34 cellular contexts compared by ENCODE assay signal in the genomic region with DNA sequence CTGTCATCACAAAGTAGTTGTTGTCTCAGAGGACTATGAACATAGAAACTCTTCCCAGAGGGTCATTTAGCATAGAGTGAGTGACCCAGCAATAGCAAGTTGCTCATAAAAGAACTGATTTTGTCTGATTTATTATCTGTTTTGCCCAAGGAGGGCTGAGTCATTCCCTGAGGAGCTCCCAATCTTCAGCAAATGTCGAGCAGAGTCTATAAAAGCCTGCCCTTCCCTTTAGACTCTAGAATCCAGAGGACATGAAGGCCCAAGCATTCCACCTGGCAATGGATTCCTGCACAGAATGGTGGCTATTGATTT. TPM values are rescaled to one million over a fixed set of nuclear protein-coding genes. Genes with fewer than 3 reads are reported as not detected.
A peak's percentile ranks its signal among the peaks of the same experiment; 100 is the strongest.
DNase-seq lines count a peak whose midpoint lies in the region; ATAC-seq and TF ChIP-seq lines count a peak whose summit lies in the region.
"Had no signal": no experiment of that assay in that cellular context is flagged by ENCODE, and none has a peak within 500 bp of the region (broad histone marks: within the 10 kb centered on the region; RNA-seq: fewer than 3 reads in every experiment).

No MANE protein-coding gene starts in this region.

- no peak overlapping the region for H3K27ac Mint-ChIP-seq in activated CD8-positive, alpha-beta memory T cell treated with anti-CD3 and anti-CD28 coated beads, Interleukin-2, amount 10 ng/mL, durations not matched to agents 7 days and 5 days
- H3K27ac Mint-ChIP-seq in chondrocyte (ENCODE audit: unreplicated experiment), result no peak overlapping the region
- H3K27ac Mint-ChIP-seq: activated B cell treated with CpG ODN at 0.5 μM for 24 hours; activated CD4-positive, alpha-beta T cell treated with anti-CD3 and anti-CD28 coated beads, Interleukin-2, amount 10 ng/mL, durations not matched to agents 7 days and 5 days; activated T-cell treated with anti-CD3 and anti-CD28 coated beads, Interleukin-2, amount 50 U/mL, for 72 hours; CD8-positive, alpha-beta T cell; progenitor cell of endocrine pancreas had no signal

- H3K9me3 ChIP-seq in PC-3 (ENCODE audit: low read length), result no peaks in the 10 kb centered on the region
- H3K9me3 ChIP-seq in right cardiac atrium (ENCODE audit: control insufficient read depth, low read length), result no peaks in the 10 kb centered on the region
- H3K9me3 ChIP-seq: gastrocnemius medialis, right lobe of liver, SJCRH30, transverse colon had no signal

- DNase-seq in activated CD8-positive, alpha-beta memory T cell treated with anti-CD3 and anti-CD28 coated beads, Interleukin-2, amount 50 U/mL, for 48 hours, result peak; percentile 4
- DNase-seq in activated CD8-positive, alpha-beta memory T cell treated with anti-CD3 and anti-CD28 coated beads, Interleukin-2, amount 10 ng/mL, durations not matched to agents 7 days and 5 days, result no peak
- DNase-seq in PC-3 (no peak), islet precursor cell (peak; percentile 9), T-helper 2 cell (no peak), GDM1 (lab: John Stamatoyannopoulos, UW) (no peak), right cardiac atrium (no peak), chondrocyte (ENCODE audit: low spot score) (no peak)
- DNase-seq: 8988T; activated B cell treated with CpG ODN at 0.5 μM for 24 hours; activated CD4-positive, alpha-beta T cell treated with anti-CD3 and anti-CD28 coated beads, Interleukin-2, amount 10 ng/mL, durations not matched to agents 7 days and 5 days; activated naive CD4-positive, alpha-beta T cell treated with Interleukin-2 at 50 U/mL for 16 hours; activated T-cell treated with anti-CD3 and anti-CD28 coated beads, Interleukin-2, amount 50 U/mL, for 72 hours; caudate nucleus; dermis blood vessel endothelial cell; gastrocnemius medialis; Kasumi-1; midbrain; NCI-H1417 treated with DMSO at 0.1 percent for 48 hours; NCI-H2107; NCI-H748 treated with DMSO at 0.1 percent for 48 hours; RPMI8226; SJCRH30; stimulated activated CD4-positive, alpha-beta T cell treated with anti-CD3 and anti-CD28 coated beads, Interleukin-12 subunit alpha, Interleukin-12 subunit beta, amount 100 ng/mL, for 4 hours; stimulated activated CD4-positive, alpha-beta T cell treated with anti-CD3 and anti-CD28 coated beads, Interleukin-2, amount 100 ng/mL, for 48 hours; SW 1271; transverse colon had no signal

- no peaks in the 10 kb centered on the region for H4K20me1 ChIP-seq in PC-3 (ENCODE audit: low read length)

- H3K4me3 Mint-ChIP-seq in activated CD8-positive, alpha-beta memory T cell treated with anti-CD3 and anti-CD28 coated beads, Interleukin-2, amount 10 ng/mL, durations not matched to agents 7 days and 5 days, result no peak overlapping the region
- no peak overlapping the region for H3K4me3 Mint-ChIP-seq in chondrocyte (ENCODE audit: unreplicated experiment)
- H3K4me3 Mint-ChIP-seq: activated B cell treated with CpG ODN at 0.5 μM for 24 hours; activated CD4-positive, alpha-beta T cell treated with anti-CD3 and anti-CD28 coated beads, Interleukin-2, amount 10 ng/mL, durations not matched to agents 7 days and 5 days; activated T-cell treated with anti-CD3 and anti-CD28 coated beads, Interleukin-2, amount 50 U/mL, for 72 hours; CD8-positive, alpha-beta T cell; naive thymus-derived CD4-positive, alpha-beta T cell had no signal

- H3K36me3 Mint-ChIP-seq in activated CD8-positive, alpha-beta memory T cell treated with anti-CD3 and anti-CD28 coated beads, Interleukin-2, amount 10 ng/mL, durations not matched to agents 7 days and 5 days, result peaks cover 3% of the 10 kb centered on the region
- H3K36me3 Mint-ChIP-seq in chondrocyte (ENCODE audit: low read depth), result peaks cover 3% of the 10 kb centered on the region
- H3K36me3 Mint-ChIP-seq: CD8-positive, alpha-beta T cell; naive thymus-derived CD4-positive, alpha-beta T cell had no signal

- peaks cover 6% of the 10 kb centered on the region for H3K27me3 Mint-ChIP-seq in activated CD8-positive, alpha-beta memory T cell treated with anti-CD3 and anti-CD28 coated beads, Interleukin-2, amount 10 ng/mL, durations not matched to agents 7 days and 5 days
- H3K27me3 Mint-ChIP-seq in chondrocyte (ENCODE audit: low read depth), result no peaks in the 10 kb centered on the region
- H3K27me3 Mint-ChIP-seq: activated B cell treated with CpG ODN at 0.5 μM for 24 hours, progenitor cell of endocrine pancreas had no signal

- H3K4me1 Mint-ChIP-seq in activated CD8-positive, alpha-beta memory T cell treated with anti-CD3 and anti-CD28 coated beads, Interleukin-2, amount 10 ng/mL, durations not matched to agents 7 days and 5 days, result peaks cover 42% of the 10 kb centered on the region
- H3K4me1 Mint-ChIP-seq in chondrocyte (ENCODE audit: low read depth), result peaks cover 3% of the 10 kb centered on the region

- BruUV-seq in PC-3 (replicated peaks; lab: Mats Ljungman, UMichigan), result no TSS peak

- H2AFZ ChIP-seq in PC-3 (ENCODE audit: low read length), result no peak overlapping the region

- intact Hi-C loops in PC-3 (cut with micrococcal nuclease), result no loop called here
- intact Hi-C loops in right cardiac atrium (cut with DNase I), result no loop called here

- no peak overlapping the region for H3K9ac ChIP-seq in PC-3 (ENCODE audit: low read length)

- H3K9me2 ChIP-seq in PC-3 (replicated peaks; ENCODE audit: low read length), result no peaks in the 10 kb centered on the region

- CTCF ChIA-PET in activated CD8-positive, alpha-beta memory T cell treated with anti-CD3 and anti-CD28 coated beads, Interleukin-2, amount 10 ng/mL, durations not matched to agents 7 days and 5 days (lab: Charles Lee), result interaction anchor here (1.4 kb wide), 1 partner anchor 21 kb away, joined by 3 read pairs; no protein-coding TSS in a partner anchor
- CTCF ChIA-PET in PC-3 (lab: Charles Lee), result no interaction called here

- H3K27ac ChIP-seq in PC-3 (ENCODE audit: low read length), result no peak overlapping the region
- H3K27ac ChIP-seq in right cardiac atrium (ENCODE audit: low read length), result no peak overlapping the region
- H3K27ac ChIP-seq: gastrocnemius medialis, right lobe of liver, SJCRH30, transverse colon had no signal

- POLR2A ChIA-PET in PC-3 (lab: Charles Lee; ENCODE audit: unreplicated experiment), result no interaction called here

- no peak for TF ChIP-seq CTCF in PC-3 (conservative IDR thresholded peaks at IDR 0.05; ENCODE audit: low read depth, low read length)
- no peak for TF ChIP-seq CTCF in chondrocyte (IDR thresholded peaks at IDR 0.05)

- ATAC-seq in activated CD8-positive, alpha-beta memory T cell treated with anti-CD3 and anti-CD28 coated beads, Interleukin-2, amount 10 ng/mL, durations not matched to agents 7 days and 5 days, result no peak
- peak; percentile 35 for ATAC-seq in PC-3
- no peak for ATAC-seq in right cardiac atrium
- ATAC-seq: activated T-cell treated with anti-CD3 and anti-CD28 coated beads, Interleukin-2, amount 50 U/mL, for 72 hours; CD8-positive, alpha-beta T cell; esophagus mucosa; gastrocnemius medialis; HCT116; HepG2; naive thymus-derived CD4-positive, alpha-beta T cell; right lobe of liver had no signal

- 77% methylated on average over 1 of the region's 1 CpG for WGBS in right cardiac atrium

- H3K27me3 ChIP-seq in PC-3 (ENCODE audit: low read length), result no peaks in the 10 kb centered on the region
- H3K27me3 ChIP-seq in right cardiac atrium (ENCODE audit: control insufficient read depth, insufficient read depth), result no peaks in the 10 kb centered on the region
- H3K27me3 ChIP-seq: gastrocnemius medialis, right lobe of liver, SJCRH30, transverse colon had no signal

- no peaks in the 10 kb centered on the region for H3K79me2 ChIP-seq in PC-3 (ENCODE audit: low read length)

- H3K4me3 ChIP-seq in PC-3 (ENCODE audit: low read length) (no peak overlapping the region), right cardiac atrium (ENCODE audit: low read length) (no peak overlapping the region)
- H3K4me3 ChIP-seq: gastrocnemius medialis, right lobe of liver, SJCRH30, transverse colon had no signal

- H3K4me1 ChIP-seq in PC-3 (ENCODE audit: insufficient read depth, low read length), result 0 out of 2 replicates have a peak, but pooled peaks cover 7% of the 10 kb centered on the region
- H3K4me1 ChIP-seq in right cardiac atrium (ENCODE audit: control insufficient read depth, insufficient read depth, low read length), result peaks cover 8% of the 10 kb centered on the region
- H3K4me1 ChIP-seq: right lobe of liver had no signal

- no peaks in the 10 kb centered on the region for H3K9me3 Mint-ChIP-seq in activated CD8-positive, alpha-beta memory T cell treated with anti-CD3 and anti-CD28 coated beads, Interleukin-2, amount 10 ng/mL, durations not matched to agents 7 days and 5 days (ENCODE audit: low read depth)
- no peaks in the 10 kb centered on the region for H3K9me3 Mint-ChIP-seq in chondrocyte (ENCODE audit: low read depth)
- H3K9me3 Mint-ChIP-seq: activated B cell treated with CpG ODN at 0.5 μM for 24 hours; activated CD4-positive, alpha-beta T cell treated with anti-CD3 and anti-CD28 coated beads, Interleukin-2, amount 10 ng/mL, durations not matched to agents 7 days and 5 days; activated T-cell treated with anti-CD3 and anti-CD28 coated beads, Interleukin-2, amount 50 U/mL, for 72 hours; CD8-positive, alpha-beta T cell; naive thymus-derived CD4-positive, alpha-beta T cell had no signal

- no peaks in the 10 kb centered on the region for H3F3A ChIP-seq in PC-3 (ENCODE audit: low read length, unreplicated experiment)

- no peak overlapping the region for H3K4me2 ChIP-seq in PC-3 (ENCODE audit: low read length)

- no peaks in the 10 kb centered on the region for H3K36me3 ChIP-seq in PC-3 (ENCODE audit: low read depth, low read length)
- H3K36me3 ChIP-seq: gastrocnemius medialis, right lobe of liver, transverse colon had no signal

RNA-seq across cellular contexts. Expression of gene VASH2, which starts 25.2 kb away (rescaled TPM):
- total RNA-seq in activated CD8-positive, alpha-beta memory T cell treated with anti-CD3 and anti-CD28 coated beads, Interleukin-2, amount 10 ng/mL, durations not matched to agents 7 days and 5 days, result under 1 TPM; 0.73 to 0.79 TPM
- total RNA-seq in PC-3 (2014; rRNA removed) (4.7 TPM in 2 replicates), right cardiac atrium (1 to 10 TPM in 3 of 4 donors, under 1 TPM in 1; 0.91 to 1.3 (median 1.0) TPM), chondrocyte (2.3 to 2.8 TPM (median 2.8 TPM) in 3 replicates)
- polyA plus RNA-seq in right cardiac atrium, result 0.50 TPM
- total RNA-seq: CD8-positive, alpha-beta T cell had no signal
- polyA plus RNA-seq: naive thymus-derived CD4-positive, alpha-beta T cell had no signal

RNA-seq across cellular contexts. Expression of gene ANGEL2, which starts 40.1 kb away (rescaled TPM):
- 10 to 100 TPM; 44.2 to 56.4 TPM for total RNA-seq in activated CD8-positive, alpha-beta memory T cell treated with anti-CD3 and anti-CD28 coated beads, Interleukin-2, amount 10 ng/mL, durations not matched to agents 7 days and 5 days
- total RNA-seq in PC-3 (2014; rRNA removed) (27.0 and 36.8 TPM in 2 replicates), right cardiac atrium (10 to 100 TPM; 18.4 to 25.4 (median 22.2) TPM), chondrocyte (20.4 to 28.1 TPM (median 21.2 TPM) in 3 replicates)
- polyA plus RNA-seq in right cardiac atrium, result 10.2 TPM

Comparison
In these comparisons a context has a peak if more than half of its experiments do, and no peak if none do; other contexts are left out.
1. DNase-seq: peak in activated CD8-positive, alpha-beta memory T cell treated with anti-CD3 and anti-CD28 coated beads, Interleukin-2, amount 50 U/mL, for 48 hours (single experiment) and islet precursor cell (single experiment); none in activated CD8-positive, alpha-beta memory T cell treated with anti-CD3 and anti-CD28 coated beads, Interleukin-2, amount 10 ng/mL, durations not matched to agents 7 days and 5 days (single experiment), PC-3 (single experiment), T-helper 2 cell (0 of 5), GDM1 (single experiment), right cardiac atrium (0 of 3) and chondrocyte (single experiment).